In genomic region chr1:99969729-99970591, GRCh38 we compare ENCODE assay signal across 8 cellular contexts. TPM values are rescaled to one million over a fixed set of nuclear protein-coding genes. Genes with fewer than 3 reads are reported as not detected.
DNase-seq lines count a peak whose midpoint lies in the region; ATAC-seq and TF ChIP-seq lines count a peak whose summit lies in the region.

TSS of gene SLC35A3 (plus strand) at chr1:99969996. CDS start at chr1:99993555, 23,559 bp downstream.

- peak within 1 kb of the TSS; percentile 37 to 41 for H2BK12ac ChIP-seq in mesenchymal stem cell (ENCODE audit: low read length in 2 of 2)

- peak; percentile 77 for DNase-seq in CD14-positive monocyte (ENCODE audit: low spot score)
- DNase-seq in NCI-H774 (lab: John Stamatoyannopoulos, UW): peak; percentile 81
- DNase-seq in activated CD8-positive, alpha-beta memory T cell treated with anti-CD3 and anti-CD28 coated beads for 1 hour (ENCODE audit: extremely low read depth in 1 of 2, low read depth in 1 of 2): peak; percentile 45 to 62
- peak; percentile 70 to 78 (median 73) for DNase-seq in effector memory CD8-positive, alpha-beta T cell
- DNase-seq in mesenchymal stem cell: peak; percentile 82
- DNase-seq in stimulated activated CD8-positive, alpha-beta memory T cell treated with anti-CD3 and anti-CD28 coated beads, Interleukin-12 subunit alpha, Interleukin-12 subunit beta, amount 100 ng/mL, for 4 hours (ENCODE audit: low read depth): peak; percentile 59

- H3K27me3 Mint-ChIP-seq in CD14-positive monocyte (ENCODE audit: low read depth in 3 of 3): peaks cover 0 to 3% (median 0%) of the 10 kb centered on the region in 3 donors
- H3K27me3 Mint-ChIP-seq in effector memory CD8-positive, alpha-beta T cell: no peaks in the 10 kb centered on the region

- no peak within 1 kb of the TSS for H2BK5ac ChIP-seq in mesenchymal stem cell (ENCODE audit: low read depth, low read length, poor library complexity, severe bottlenecking)

- ATAC-seq in GM19324 (IDR thresholded peaks at IDR 0.05; ENCODE audit: low FRiP score, unreplicated experiment) (peak; percentile 94), HG03460 (IDR thresholded peaks at IDR 0.05; ENCODE audit: unreplicated experiment) (peak; percentile 92)
- ATAC-seq in effector memory CD8-positive, alpha-beta T cell (replicated peaks): peak; percentile 82

- peak within 1 kb of the TSS; percentile 97 for H2AFZ ChIP-seq in mesenchymal stem cell (ENCODE audit: low read depth, low read length)

- H3K9ac ChIP-seq in mesenchymal stem cell (ENCODE audit: low read length): peak within 1 kb of the TSS; percentile 93

- peak within 1 kb of the TSS; percentile 93 to 96 for H3K18ac ChIP-seq in mesenchymal stem cell (ENCODE audit: low read depth in 1 of 2, low read length in 2 of 2)

- peaks cover 22% of the 10 kb centered on the region for H3K4me1 Mint-ChIP-seq in CD14-positive monocyte
- H3K4me1 Mint-ChIP-seq in effector memory CD8-positive, alpha-beta T cell (ENCODE audit: low read depth in 2 of 2): peaks cover 20 to 23% of the 10 kb centered on the region in 2 donors

- peak within 1 kb of the TSS; percentile 46 to 92 for H3K4ac ChIP-seq in mesenchymal stem cell (ENCODE audit: low read depth in 1 of 2, low read length in 2 of 2)

- peak within 1 kb of the TSS; percentile 94 to 95 for H3K4me3 ChIP-seq in mesenchymal stem cell (ENCODE audit: insufficient read depth in 1 of 2, low read depth in 1 of 2, low read length in 2 of 2)

- peak within 1 kb of the TSS; percentile 70 for H2BK15ac ChIP-seq in mesenchymal stem cell (ENCODE audit: low read depth, poor library complexity, severe bottlenecking)

- peak within 1 kb of the TSS; percentile 44 to 96 (median 91) for H3K27ac Mint-ChIP-seq in CD14-positive monocyte
- peak within 1 kb of the TSS; percentile 92 to 97 for H3K27ac Mint-ChIP-seq in effector memory CD8-positive, alpha-beta T cell

- peaks cover 8% of the 10 kb centered on the region for H3K79me1 ChIP-seq in mesenchymal stem cell (replicated peaks; ENCODE audit: low read length, poor library complexity, severe bottlenecking)

- H2AK5ac ChIP-seq in mesenchymal stem cell (ENCODE audit: low read length, severe bottlenecking): no peak within 1 kb of the TSS

- peaks cover 8% of the 10 kb centered on the region for H3K4me1 ChIP-seq in mesenchymal stem cell (ENCODE audit: control insufficient read depth, insufficient read depth, low read depth, low read length)

- H2BK120ac ChIP-seq in mesenchymal stem cell (ENCODE audit: low read depth, low read length): peak within 1 kb of the TSS; percentile 67

- H3K9me3 Mint-ChIP-seq in CD14-positive monocyte: no peaks in the 10 kb centered on the region
- H3K9me3 Mint-ChIP-seq in effector memory CD8-positive, alpha-beta T cell: no peaks in the 10 kb centered on the region

- no peaks in the 10 kb centered on the region for H3K27me3 ChIP-seq in mesenchymal stem cell (ENCODE audit: control insufficient read depth in 1 of 2, insufficient read depth in 1 of 2, low read length in 2 of 2)

- H3K4me3 Mint-ChIP-seq in CD14-positive monocyte: peak within 1 kb of the TSS; percentile 100
- H3K4me3 Mint-ChIP-seq in effector memory CD8-positive, alpha-beta T cell: peak within 1 kb of the TSS; percentile 98

- no peak for TF ChIP-seq CTCF in CD14-positive monocyte (IDR thresholded peaks at IDR 0.05)

- peaks cover under 1 to 4% of the 10 kb centered on the region in 2 donors for H3K36me3 Mint-ChIP-seq in CD14-positive monocyte
- H3K36me3 Mint-ChIP-seq in effector memory CD8-positive, alpha-beta T cell (ENCODE audit: insufficient read depth): peaks cover 23% of the 10 kb centered on the region

- peak within 1 kb of the TSS in 1 of 2 experiments; percentile 85 for H3K14ac ChIP-seq in mesenchymal stem cell (ENCODE audit: low read length in 2 of 2)

- no peaks in the 10 kb centered on the region for H3K9me3 ChIP-seq in mesenchymal stem cell (ENCODE audit: control insufficient read depth, low read length)

- H3K36me3 ChIP-seq in mesenchymal stem cell (ENCODE audit: control insufficient read depth in 1 of 2, insufficient read depth in 2 of 2, low read depth in 1 of 2, low read length in 2 of 2): peaks cover 5 to 8% of the 10 kb centered on the region in 2 experiments

- peak within 1 kb of the TSS in 1 of 2 experiments; percentile 89 for H3K23ac ChIP-seq in mesenchymal stem cell (ENCODE audit: low read length in 2 of 2)

- H3K27ac ChIP-seq in mesenchymal stem cell (ENCODE audit: low read length, poor library complexity, severe bottlenecking): peak within 1 kb of the TSS; percentile 23

- peak within 1 kb of the TSS; percentile 65 for H4K91ac ChIP-seq in mesenchymal stem cell (ENCODE audit: low read length)

- WGBS in mesenchymal stem cell: 3% methylated on average over 73 of the region's 73 CpGs

- H4K8ac ChIP-seq in mesenchymal stem cell (ENCODE audit: low read length): peak within 1 kb of the TSS; percentile 91

- intact Hi-C loops in CD14-positive monocyte (cut with micrococcal nuclease): no loop called here

- H3K4me2 ChIP-seq in mesenchymal stem cell (ENCODE audit: low read length, poor library complexity, severe bottlenecking): peak within 1 kb of the TSS; percentile 85

RNA-seq across cellular contexts. Expression of gene SLC35A3, which starts in this region (rescaled TPM):
- 10 to 100 TPM; 10.1 to 13.0 TPM for polyA plus RNA-seq in CD14-positive monocyte
- 8.9 TPM for polyA plus RNA-seq in mesenchymal stem cell (2013, experiment 1 of 2)
- 9.4 TPM for polyA plus RNA-seq in mesenchymal stem cell (2013, experiment 2 of 2)

Comparison
In these comparisons a context has a peak if more than half of its experiments do, and no peak if none do; other contexts are left out.
1. Peak in every context shown above with its lines: DNase-seq, ATAC-seq, H3K4me3 ChIP-seq and H3K27ac ChIP-seq.